10 cellular contexts compared by ENCODE assay signal in genomic region chr16:57235128-57236092, GRCh38. TPM values are rescaled to one million over a fixed set of nuclear protein-coding genes. Genes with fewer than 3 reads are reported as not detected.
DNase-seq lines count a peak whose midpoint lies in the region; ATAC-seq and TF ChIP-seq lines count a peak whose summit lies in the region.
"Had no signal": no experiment of that assay in that cellular context is flagged by ENCODE, and none has a peak within 500 bp of the region (broad histone marks: within the 10 kb centered on the region; RNA-seq: fewer than 3 reads in every experiment).

No MANE protein-coding gene starts in this region.

- TF ChIP-seq CTCF in AG04450 (IDR thresholded peaks at IDR 0.05; ENCODE audit: low read depth, low read length) (no peak), HEK293 (tag by site-specific recombination; IDR thresholded peaks at IDR 0.05) (no peak), OCI-LY1 (IDR thresholded peaks at IDR 0.05; ENCODE audit: low read length) (no peak), fibroblast of pulmonary artery (IDR thresholded peaks at IDR 0.05; ENCODE audit: low read length, missing control alignments) (no peak), adrenal gland (IDR thresholded peaks at IDR 0.05) (no peak)

- no peaks in the 10 kb centered on the region; the same call in 1 of the 2 replicates for H3F3A ChIP-seq in OCI-LY1 (ENCODE audit: insufficient read depth, low read length)

- H3K9ac ChIP-seq in OCI-LY1 (ENCODE audit: low read length): peak overlapping the region; percentile 49

- CTCF ChIA-PET in AG04450 (lab: Charles Lee): interaction anchor here (1.2 to 1.5 kb wide), 2 partner anchors 65 to 142 kb away, joined by 3 to 9 read pairs; partner anchors contain the start of gene CPNE2
- CTCF ChIA-PET in HEK293 (lab: Yijun Ruan, JAX): no interaction called here

- TF ChIP-seq POLR2A in adrenal gland (IDR thresholded peaks at IDR 0.05): no peak

- intact Hi-C loops in adrenal gland (cut with DNase I): no loop called here

- H3K36me3 ChIP-seq in HEK293 (ENCODE audit: control insufficient read depth in 2 of 2, insufficient read depth in 1 of 2, low read length in 2 of 2) (peaks cover 23 to 74% of the 10 kb centered on the region in 2 experiments), OCI-LY1 (ENCODE audit: insufficient read depth, low read length) (peaks cover 68% of the 10 kb centered on the region), adrenal gland (replicated peaks in 1 of 2) (peaks cover 0 to 63% of the 10 kb centered on the region in 2 donors)

- POLR2A ChIA-PET in AG04450 (lab: Yijun Ruan, JAX) (interaction anchor here (0.5 to 1.5 kb wide), 2 partner anchors 10 to 198 kb away, joined by 3 read pairs; partner anchors contain the start of gene ARL2BP), HEK293 (lab: Yijun Ruan, JAX) (interaction anchor here (0.6 to 1.2 kb wide), 6 partner anchors 10 to 212 kb away, joined by 3 to 6 read pairs (median 3); partner anchors contain the start of genes ARL2BP, CIAPIN1 and COQ9)

- H3K27ac ChIP-seq in AG04450 (ENCODE audit: low read depth, low read length) (peak overlapping the region; percentile 65), HEK293 (ENCODE audit: extremely low read depth, low read depth, low read length) (no peak overlapping the region), OCI-LY1 (ENCODE audit: low read depth, low read length, poor library complexity, severe bottlenecking) (peak overlapping the region; percentile 93), adrenal gland (no peak overlapping the region)

- H3K27me3 ChIP-seq in AG04450 (ENCODE audit: control insufficient read depth, insufficient read depth, low read length) (no peaks in the 10 kb centered on the region), OCI-LY1 (ENCODE audit: insufficient read depth, low read length) (no peaks in the 10 kb centered on the region), adrenal gland (no peaks in the 10 kb centered on the region)
- H3K27me3 ChIP-seq: heart right ventricle had no signal

- H4K20me1 ChIP-seq in OCI-LY1 (ENCODE audit: insufficient read depth, low read length): no peaks in the 10 kb centered on the region

- WGBS in adrenal gland, 4 donors: 84 to 87% (median 86%) methylated on average over 7 to 8 of the region's 8 CpGs

- H3K4me1 ChIP-seq in HEK293 (ENCODE audit: control insufficient read depth, insufficient read depth, low read length): peaks cover 7% of the 10 kb centered on the region; the same call in 1 of the 2 replicates
- peaks cover 27% of the 10 kb centered on the region for H3K4me1 ChIP-seq in OCI-LY1 (ENCODE audit: insufficient read depth, low read length, severe bottlenecking)
- H3K4me1 ChIP-seq in adrenal gland (replicated peaks in 1 of 2): peaks cover 0 to 5% of the 10 kb centered on the region in 2 donors

- ATAC-seq in HG02571 (IDR thresholded peaks at IDR 0.05; ENCODE audit: unreplicated experiment) (no peak), HG03095 (IDR thresholded peaks at IDR 0.05; ENCODE audit: unreplicated experiment) (no peak)
- ATAC-seq: Panc1 had no signal

- no peaks in the 10 kb centered on the region for H3K9me3 ChIP-seq in AG04450 (ENCODE audit: control insufficient read depth, insufficient read depth, low read length)
- no peaks in the 10 kb centered on the region for H3K9me3 ChIP-seq in HEK293 (ENCODE audit: control insufficient read depth, insufficient read depth, low read depth, low read length)
- H3K9me3 ChIP-seq in OCI-LY1 (ENCODE audit: low read length): no peaks in the 10 kb centered on the region
- H3K9me3 ChIP-seq in adrenal gland (replicated peaks in 1 of 3): no peaks in the 10 kb centered on the region
- H3K9me3 ChIP-seq: heart right ventricle had no signal

- no peak overlapping the region for H2AFZ ChIP-seq in OCI-LY1 (ENCODE audit: low read length)

- no peaks in the 10 kb centered on the region for H3K9me2 ChIP-seq in OCI-LY1 (ENCODE audit: low read depth, low read length)

- DNase-seq in AG04450 (ENCODE audit: low read depth, low spot score) (peak; percentile 15), fibroblast of pulmonary artery (ENCODE audit: low read depth) (peak; percentile 36), cerebellar nuclear complex (lab: John Stamatoyannopoulos, UW) (no peak), adrenal gland (no peak)
- DNase-seq: heart right ventricle had no signal

- H3K79me2 ChIP-seq in OCI-LY1 (ENCODE audit: insufficient read depth, low read length): no peaks in the 10 kb centered on the region

- H3K4me3 ChIP-seq in AG04450 (ENCODE audit: low read depth, low read length): no peak overlapping the region
- H3K4me3 ChIP-seq in HEK293 (ENCODE audit: low read depth, low read length): no peak overlapping the region
- H3K4me3 ChIP-seq in OCI-LY1 (ENCODE audit: low read depth, low read length, poor library complexity, severe bottlenecking): peak overlapping the region; percentile 17
- H3K4me3 ChIP-seq in fibroblast of pulmonary artery (replicated peaks; ENCODE audit: low read depth, low read length): no peak overlapping the region
- H3K4me3 ChIP-seq in adrenal gland: no peak overlapping the region
- H3K4me3 ChIP-seq: heart right ventricle had no signal

- H3K4me2 ChIP-seq in OCI-LY1 (ENCODE audit: low read length): peak overlapping the region; percentile 50

TF ChIP-seq in HEK293, 187 proteins besides CTCF, POLR2A, EP300 and RAD21 (continues in another document):
- TF ChIP-seq BCL11A (tag by site-specific recombination; IDR thresholded peaks at IDR 0.05; ENCODE audit: low read depth): no peak
- peak; percentile 36; the same call in 1 of the 2 replicates for TF ChIP-seq ZBTB21 (tag by site-specific recombination; IDR thresholded peaks at IDR 0.05)
- TF ChIP-seq ZSCAN30 (tag by site-specific recombination; IDR thresholded peaks at IDR 0.05): no peak
- no peak for TF ChIP-seq ZNF701 (tag by site-specific recombination; IDR thresholded peaks at IDR 0.05)
- no peak for TF ChIP-seq KLF17 (tag by site-specific recombination; IDR thresholded peaks at IDR 0.05)
- TF ChIP-seq ZNF843 (tag by site-specific recombination; IDR thresholded peaks at IDR 0.05): no peak
- TF ChIP-seq FEZF1 (tag by site-specific recombination; IDR thresholded peaks at IDR 0.05): peak; percentile 67
- no peak for TF ChIP-seq ZNF549 (tag by site-specific recombination; IDR thresholded peaks at IDR 0.05)
- no peak for TF ChIP-seq ZNF114 (tag by site-specific recombination; IDR thresholded peaks at IDR 0.05)
- TF ChIP-seq ZNF747 (tag by site-specific recombination; IDR thresholded peaks at IDR 0.05): no peak
- TF ChIP-seq ZBTB44 (tag by site-specific recombination; IDR thresholded peaks at IDR 0.05): no peak
- TF ChIP-seq, protein P1, sequence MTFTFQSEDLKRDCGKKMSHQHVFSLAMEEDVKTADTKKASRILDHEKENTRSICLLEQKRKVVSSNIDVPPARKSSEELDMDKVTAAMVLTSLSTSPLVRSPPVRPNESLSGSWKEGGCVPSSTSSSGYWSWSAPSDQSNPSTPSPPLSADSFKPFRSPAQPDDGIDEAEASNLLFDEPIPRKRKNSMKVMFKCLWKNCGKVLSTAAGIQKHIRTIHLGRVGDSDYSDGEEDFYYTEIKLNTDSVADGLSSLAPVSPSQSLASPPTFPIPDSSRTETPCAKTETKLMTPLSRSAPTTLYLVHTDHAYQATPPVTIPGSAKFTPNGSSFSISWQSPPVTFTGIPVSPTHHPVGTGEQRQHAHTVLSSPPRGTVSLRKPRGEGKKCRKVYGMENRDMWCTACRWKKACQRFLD (tag by site-specific recombination; IDR thresholded peaks at IDR 0.05): no peak
- TF ChIP-seq ZNF837 (tag by site-specific recombination; IDR thresholded peaks at IDR 0.05): no peak

RNA-seq across cellular contexts. Expression of gene ARL2BP, which starts 9.6 kb away (rescaled TPM):
- polyA plus RNA-seq in AG04450 (2011; rRNA removed): 84.7 and 107 TPM in 2 replicates
- polyA minus RNA-seq in AG04450 (2011; rRNA and poly(A)+ RNA removed): 41.9 and 52.2 TPM in 2 replicates
- total RNA-seq in adrenal gland: 10 to 100 TPM; 47.9 to 88.7 (median 57.9) TPM
- polyA plus RNA-seq in adrenal gland: 100 to 1,000 TPM in 1 of 3 donors, 10 to 100 TPM in 2; 32.6 to 136 (median 35.2) TPM

RNA-seq across cellular contexts. Expression of gene PLLP, which starts 49.1 kb away (rescaled TPM):
- polyA plus RNA-seq in AG04450 (2011; rRNA removed) (0.06 and 0.10 TPM in 2 replicates), adrenal gland (1 to 10 TPM; 1.5 to 7.0 (median 2.7) TPM)
- not detected in 2 replicates for polyA minus RNA-seq in AG04450 (2011; rRNA and poly(A)+ RNA removed)
- total RNA-seq in adrenal gland: 1 to 10 TPM; 1.0 to 10.0 (median 2.7) TPM

RNA-seq across cellular contexts. Expression of gene RSPRY1, which starts 49.3 kb away (rescaled TPM):
- polyA plus RNA-seq in AG04450 (2011; rRNA removed) (54.3 and 63.8 TPM in 2 replicates), adrenal gland (10 to 100 TPM in 1 of 3 donors, 1 to 10 TPM in 2; 7.7 to 43.5 (median 8.1) TPM)
- polyA minus RNA-seq in AG04450 (2011; rRNA and poly(A)+ RNA removed): 109 and 115 TPM in 2 replicates
- 10 to 100 TPM; 17.3 to 36.8 (median 25.5) TPM for total RNA-seq in adrenal gland

RNA-seq across cellular contexts. Expression of gene PSME3IP1, which starts 49.6 kb away (rescaled TPM):
- polyA plus RNA-seq in AG04450 (2011; rRNA removed): 68.9 and 70.5 TPM in 2 replicates
- polyA minus RNA-seq in AG04450 (2011; rRNA and poly(A)+ RNA removed): 55.0 and 72.9 TPM in 2 replicates
- total RNA-seq in adrenal gland: 10 to 100 TPM; 32.9 to 72.8 (median 65.3) TPM
- 100 to 1,000 TPM in 1 of 3 donors, 10 to 100 TPM in 2; 67.9 to 129 (median 78.6) TPM for polyA plus RNA-seq in adrenal gland

Comparison
In these comparisons a context has a peak if more than half of its experiments do, and no peak if none do; other contexts are left out.
1. DNase-seq: peak in AG04450 (single experiment) and fibroblast of pulmonary artery (single experiment); none in cerebellar nuclear complex (0 of 2) and adrenal gland (0 of 7).
2. H3K27ac ChIP-seq: peak in AG04450 (single experiment) and OCI-LY1 (single experiment); none in HEK293 (single experiment) and adrenal gland (0 of 5).